Comparison of ENCODE assay signal across 25 cellular contexts in genomic region chr14:99875421-99875820, GRCh38.
"Had no signal": no experiment of that assay in that cellular context is flagged by ENCODE, and none has a peak within 500 bp of the region (broad histone marks: within the 10 kb centered on the region; RNA-seq: fewer than 3 reads in every experiment).

No MANE protein-coding gene starts in this region.

- H2AFZ ChIP-seq: parathyroid adenoma had no signal

- H3K4me3 ChIP-seq: body of pancreas, gastrocnemius medialis, heart right ventricle, mucosa of descending colon, tibial nerve, vagina had no signal

- H3K4me1 Mint-ChIP-seq: activated B cell treated with CpG ODN at 0.5 μM for 24 hours; activated CD4-positive, alpha-beta T cell treated with anti-CD3 and anti-CD28 coated beads, Interleukin-2, amount 10 ng/mL, durations not matched to agents 24 days and 14 days; naive thymus-derived CD4-positive, alpha-beta T cell; T-helper 17 cell had no signal

- ATAC-seq: activated CD8-positive, alpha-beta T cell treated with anti-CD3 and anti-CD28 coated beads, Interleukin-2, amount 10 ng/mL, durations not matched to agents 7 days and 5 days; activated naive CD4-positive, alpha-beta T cell treated with anti-CD3 and anti-CD28 coated beads, Interleukin-2, amount 50 U/mL, for 72 hours; activated T-cell treated with anti-CD3 and anti-CD28 coated beads, Interleukin-2, amount 50 U/mL, for 72 hours; body of pancreas; gastrocnemius medialis; heart right ventricle; left lobe of liver; mucosa of descending colon; naive thymus-derived CD4-positive, alpha-beta T cell; right cardiac atrium; T-helper 17 cell had no signal

- H3K27ac ChIP-seq: body of pancreas, gastrocnemius medialis, heart right ventricle, neutrophil, parathyroid adenoma, tibial nerve, vagina had no signal

- DNase-seq: activated B cell treated with CpG ODN at 0.5 μM for 24 hours; activated CD4-positive, alpha-beta T cell treated with anti-CD3 and anti-CD28 coated beads, Interleukin-2, amount 10 ng/mL, durations not matched to agents 24 days and 14 days; activated CD8-positive, alpha-beta memory T cell treated with anti-CD3 and anti-CD28 coated beads, Interleukin-2, amount 50 U/mL, for 48 hours; activated CD8-positive, alpha-beta T cell treated with anti-CD3 and anti-CD28 coated beads, Interleukin-2, amount 10 ng/mL, durations not matched to agents 7 days and 5 days; activated gamma-delta T cell; activated T-cell treated with anti-CD3 and anti-CD28 coated beads, Interleukin-2, amount 50 U/mL, for 72 hours; body of pancreas; effector CD8-positive, alpha-beta T cell; gastrocnemius medialis; heart right ventricle; mammary epithelial cell; mucosa of descending colon; naive thymus-derived CD4-positive, alpha-beta T cell; right cardiac atrium; small intestine; stimulated activated CD4-positive, alpha-beta T cell treated with anti-CD3 and anti-CD28 coated beads, Interleukin-4, amount 100 ng/mL, for 24 hours; stimulated activated naive CD4-positive, alpha-beta T cell treated with Interleukin-2 at 50 U/mL for 16 hours; substantia nigra; T-helper 17 cell had no signal

- H3K9me3 Mint-ChIP-seq: activated CD4-positive, alpha-beta T cell treated with anti-CD3 and anti-CD28 coated beads, Interleukin-2, amount 10 ng/mL, durations not matched to agents 24 days and 14 days; activated naive CD4-positive, alpha-beta T cell treated with anti-CD3 and anti-CD28 coated beads, Interleukin-2, amount 50 U/mL, for 72 hours; activated T-cell treated with anti-CD3 and anti-CD28 coated beads, Interleukin-2, amount 50 U/mL, for 72 hours; naive thymus-derived CD4-positive, alpha-beta T cell had no signal

- H3K36me3 Mint-ChIP-seq: activated naive CD4-positive, alpha-beta T cell treated with anti-CD3 and anti-CD28 coated beads, Interleukin-2, amount 50 U/mL, for 72 hours; naive thymus-derived CD4-positive, alpha-beta T cell had no signal

- H3K4me3 Mint-ChIP-seq: activated B cell treated with CpG ODN at 0.5 μM for 24 hours; activated CD4-positive, alpha-beta T cell treated with anti-CD3 and anti-CD28 coated beads, Interleukin-2, amount 10 ng/mL, durations not matched to agents 24 days and 14 days; activated CD8-positive, alpha-beta T cell treated with anti-CD3 and anti-CD28 coated beads, Interleukin-2, amount 10 ng/mL, durations not matched to agents 7 days and 5 days; activated T-cell treated with anti-CD3 and anti-CD28 coated beads, Interleukin-2, amount 50 U/mL, for 72 hours; naive thymus-derived CD4-positive, alpha-beta T cell; T-helper 17 cell had no signal

- H3K4me1 ChIP-seq: parathyroid adenoma had no signal

- H3K36me3 ChIP-seq: gastrocnemius medialis, neutrophil, vagina had no signal

- H3K27me3 ChIP-seq: body of pancreas, gastrocnemius medialis, heart right ventricle, tibial nerve, vagina had no signal

- H3K27ac Mint-ChIP-seq: activated B cell treated with CpG ODN at 0.5 μM for 24 hours; activated CD4-positive, alpha-beta T cell treated with anti-CD3 and anti-CD28 coated beads, Interleukin-2, amount 10 ng/mL, durations not matched to agents 24 days and 14 days; activated CD8-positive, alpha-beta T cell treated with anti-CD3 and anti-CD28 coated beads, Interleukin-2, amount 10 ng/mL, durations not matched to agents 7 days and 5 days; activated naive CD4-positive, alpha-beta T cell treated with anti-CD3 and anti-CD28 coated beads, Interleukin-2, amount 50 U/mL, for 72 hours; activated T-cell treated with anti-CD3 and anti-CD28 coated beads, Interleukin-2, amount 50 U/mL, for 72 hours; T-helper 17 cell had no signal

- H3K9ac ChIP-seq: parathyroid adenoma had no signal

- H3K9me3 ChIP-seq: body of pancreas, gastrocnemius medialis, heart right ventricle, mucosa of descending colon, neutrophil, tibial nerve, vagina had no signal
